In genomic region chr4:118910221-118910620, GRCh38 we compare ENCODE assay signal across 1 cellular context.
TF ChIP-seq lines count a peak whose summit lies in the region.

No MANE protein-coding gene starts in this region.

TF ChIP-seq in SK-N-SH treated with all-trans-retinoic acid at 6 μM for 48 hours, 23 proteins besides CTCF, POLR2A, EP300 and RAD21 (continued from another document):
- TF ChIP-seq CREB5 (CRISPR knock-in tag; IDR thresholded peaks at IDR 0.05; ENCODE audit: low read depth): no peak
